ENCODE assay signal across 25 cellular contexts in genomic region chr2:210556355-210556980, GRCh38. TPM values are rescaled to one million over a fixed set of nuclear protein-coding genes. Genes with fewer than 3 reads are reported as not detected.
A peak's percentile ranks its signal among the peaks of the same experiment; 100 is the strongest.
DNase-seq lines count a peak whose midpoint lies in the region; ATAC-seq and TF ChIP-seq lines count a peak whose summit lies in the region.
"Had no signal": no experiment of that assay in that cellular context is flagged by ENCODE, and none has a peak within 500 bp of the region (broad histone marks: within the 10 kb centered on the region; RNA-seq: fewer than 3 reads in every experiment).

Gene CPS1 (plus strand): TSS chr2:210556599. CDS start chr2:210556734, 135 bp downstream.

- no peak within 1 kb of the TSS for H3K4me3 Mint-ChIP-seq in endodermal cell
- H3K4me3 Mint-ChIP-seq in activated T-helper 2 cell treated with anti-CD3 and anti-CD28 coated beads, Interferon-gamma antibody, Interleukin-2, Interleukin-4, amounts not matched to agents 10 μg/mL and 5 μg/mL and 100 μg/mL, durations not matched to agents 14 hours and 24 hours and 36 hours (ENCODE audit: low read depth), result no peak within 1 kb of the TSS
- H3K4me3 Mint-ChIP-seq: CD14-positive monocyte, HFFc6, naive B cell, T-helper 17 cell had no signal

- ATAC-seq in GM18861 (IDR thresholded peaks at IDR 0.05; ENCODE audit: unreplicated experiment) (no peak), GM19455 (IDR thresholded peaks at IDR 0.05; ENCODE audit: unreplicated experiment) (no peak)
- ATAC-seq: GM12878, heart right ventricle, T-helper 17 cell had no signal

- no peak within 1 kb of the TSS for H3K27ac Mint-ChIP-seq in endodermal cell
- H3K27ac Mint-ChIP-seq in activated T-helper 2 cell treated with anti-CD3 and anti-CD28 coated beads, Interferon-gamma antibody, Interleukin-2, Interleukin-4, amounts not matched to agents 10 μg/mL and 5 μg/mL and 100 μg/mL, durations not matched to agents 14 hours and 24 hours and 36 hours, result no peak within 1 kb of the TSS
- H3K27ac Mint-ChIP-seq: CD14-positive monocyte, HFFc6, T-helper 17 cell had no signal

- H3K9me3 Mint-ChIP-seq in endodermal cell, result no peaks in the 10 kb centered on the region
- no peaks in the 10 kb centered on the region for H3K9me3 Mint-ChIP-seq in activated T-helper 2 cell treated with anti-CD3 and anti-CD28 coated beads, Interferon-gamma antibody, Interleukin-2, Interleukin-4, amounts not matched to agents 10 μg/mL and 5 μg/mL and 100 μg/mL, durations not matched to agents 14 hours and 24 hours and 36 hours
- H3K9me3 Mint-ChIP-seq: HFFc6, naive B cell had no signal

- H3K4me3 ChIP-seq in Loucy (ENCODE audit: low read length, poor library complexity, severe bottlenecking) (no peak within 1 kb of the TSS), endodermal cell (ENCODE audit: low read length) (no peak within 1 kb of the TSS)
- H3K4me3 ChIP-seq: GM12878, heart right ventricle, skin epidermis, stomach, upper lobe of left lung had no signal

- H3K27me3 Mint-ChIP-seq in endodermal cell (ENCODE audit: insufficient read depth), result no peaks in the 10 kb centered on the region
- peaks cover 2% of the 10 kb centered on the region for H3K27me3 Mint-ChIP-seq in activated T-helper 2 cell treated with anti-CD3 and anti-CD28 coated beads, Interferon-gamma antibody, Interleukin-2, Interleukin-4, amounts not matched to agents 10 μg/mL and 5 μg/mL and 100 μg/mL, durations not matched to agents 14 hours and 24 hours and 36 hours (ENCODE audit: low read depth)
- H3K27me3 Mint-ChIP-seq: T-helper 17 cell had no signal

- 96 to 100% methylated on average over 1 to 2 of the region's 2 CpGs for WGBS in endodermal cell (ENCODE audit: insufficient coverage in 1 of 2, insufficient read length in 1 of 2), 2 experiments

- no peaks in the 10 kb centered on the region for H4K20me1 ChIP-seq in Loucy (ENCODE audit: insufficient read depth, low read length, poor library complexity, severe bottlenecking)

- no peaks in the 10 kb centered on the region for H3K4me1 ChIP-seq in Loucy (ENCODE audit: insufficient read depth, low read length, poor library complexity, severe bottlenecking)
- no peaks in the 10 kb centered on the region for H3K4me1 ChIP-seq in endodermal cell (ENCODE audit: control insufficient read depth, insufficient read depth, low read length)
- H3K4me1 ChIP-seq: upper lobe of left lung had no signal

- H3K9me2 ChIP-seq in Loucy (replicated peaks; ENCODE audit: low read depth, low read length), result no peaks in the 10 kb centered on the region

- H3K36me3 ChIP-seq in Loucy (ENCODE audit: insufficient read depth, low read length), result no peaks in the 10 kb centered on the region
- no peaks in the 10 kb centered on the region for H3K36me3 ChIP-seq in endodermal cell (ENCODE audit: control insufficient read depth, insufficient read depth, low read length)
- H3K36me3 ChIP-seq: heart right ventricle, stomach, upper lobe of left lung had no signal

- H3K9ac ChIP-seq in Loucy (ENCODE audit: low read depth, low read length, poor library complexity, severe bottlenecking) (no peak within 1 kb of the TSS), endodermal cell (ENCODE audit: extremely low read depth, low read length, poor library complexity, severe bottlenecking) (no peak within 1 kb of the TSS)

- DNase-seq in A172 (ENCODE audit: low spot score) (no peak), endodermal cell (no peak), myocyte (ENCODE audit: low read depth) (no peak), caudate nucleus (lab: John Stamatoyannopoulos, UW) (no peak)
- no peak for DNase-seq in activated T-helper 2 cell treated with anti-CD3 and anti-CD28 coated beads, Interferon-gamma antibody, Interleukin-2, Interleukin-4, amounts not matched to agents 10 μg/mL and 5 μg/mL and 100 μg/mL, durations not matched to agents 14 hours and 24 hours and 36 hours (ENCODE audit: low spot score)
- DNase-seq: amygdala; effector CD4-positive, alpha-beta T cell; heart right ventricle; HFFc6; KG1; naive B cell; NCI-H1092 treated with DMSO at 0.1 percent for 48 hours; NCI-H510A; posterior cingulate gyrus; Right ventricle myocardium superior; stimulated activated CD4-positive, alpha-beta T cell treated with anti-CD3 and anti-CD28 coated beads, Interleukin-4, amount 100 ng/mL, for 1 hour; stomach; T-helper 17 cell; upper lobe of left lung had no signal

- H3F3A ChIP-seq in Loucy (ENCODE audit: low read depth), result no peaks in the 10 kb centered on the region

- H3K27ac ChIP-seq in endodermal cell (ENCODE audit: low read depth, low read length), result no peak within 1 kb of the TSS
- H3K27ac ChIP-seq in caudate nucleus (ENCODE audit: low read depth, low read length), result no peak within 1 kb of the TSS
- H3K27ac ChIP-seq: heart right ventricle, skin epidermis, stomach, upper lobe of left lung had no signal

- peaks cover 3% of the 10 kb centered on the region for H3K4me1 Mint-ChIP-seq in endodermal cell
- H3K4me1 Mint-ChIP-seq in activated T-helper 2 cell treated with anti-CD3 and anti-CD28 coated beads, Interferon-gamma antibody, Interleukin-2, Interleukin-4, amounts not matched to agents 10 μg/mL and 5 μg/mL and 100 μg/mL, durations not matched to agents 14 hours and 24 hours and 36 hours (ENCODE audit: low read depth), result no peaks in the 10 kb centered on the region
- H3K4me1 Mint-ChIP-seq: CD14-positive monocyte, naive B cell, T-helper 17 cell had no signal

- no peak within 1 kb of the TSS for H3K4me2 ChIP-seq in Loucy (ENCODE audit: low read depth, low read length, poor library complexity, severe bottlenecking)

- no peaks in the 10 kb centered on the region for H3K36me3 Mint-ChIP-seq in endodermal cell (ENCODE audit: low read depth)
- H3K36me3 Mint-ChIP-seq in activated T-helper 2 cell treated with anti-CD3 and anti-CD28 coated beads, Interferon-gamma antibody, Interleukin-2, Interleukin-4, amounts not matched to agents 10 μg/mL and 5 μg/mL and 100 μg/mL, durations not matched to agents 14 hours and 24 hours and 36 hours (ENCODE audit: low read depth), result no peaks in the 10 kb centered on the region
- H3K36me3 Mint-ChIP-seq: CD14-positive monocyte, naive B cell had no signal

- H3K79me2 ChIP-seq in Loucy (ENCODE audit: insufficient read depth, low read length), result no peaks in the 10 kb centered on the region

- no peaks in the 10 kb centered on the region for H3K9me3 ChIP-seq in Loucy (ENCODE audit: insufficient read depth, low read depth, low read length)
- H3K9me3 ChIP-seq in endodermal cell (ENCODE audit: control insufficient read depth, low read length), result no peaks in the 10 kb centered on the region
- H3K9me3 ChIP-seq: heart right ventricle, stomach, upper lobe of left lung had no signal

- H3K27me3 ChIP-seq in Loucy (ENCODE audit: insufficient read depth, low read length, poor library complexity, severe bottlenecking) (no peaks in the 10 kb centered on the region), endodermal cell (ENCODE audit: control insufficient read depth, insufficient read depth, low read length, poor library complexity, severe bottlenecking) (no peaks in the 10 kb centered on the region)
- H3K27me3 ChIP-seq: heart right ventricle, stomach, upper lobe of left lung had no signal

- TF ChIP-seq CTCF in Loucy (conservative IDR thresholded peaks at IDR 0.05; ENCODE audit: low read length) (no peak), endodermal cell (conservative IDR thresholded peaks at IDR 0.05) (no peak)

- intact Hi-C loops in activated T-helper 2 cell treated with anti-CD3 and anti-CD28 coated beads, Interferon-gamma antibody, Interleukin-2, Interleukin-4, amounts not matched to agents 10 μg/mL and 5 μg/mL and 100 μg/mL, durations not matched to agents 14 hours and 24 hours and 36 hours (cut with micrococcal nuclease), result no loop called here

- H2AFZ ChIP-seq in Loucy (ENCODE audit: low read length), result peak within 1 kb of the TSS; percentile 38; the same call in 1 of the 2 replicates

RNA-seq across cellular contexts. Expression of gene CPS1, which starts in this region (rescaled TPM):
- 28.8 and 50.7 TPM in 2 replicates for total RNA-seq in A172 (2014; rRNA removed; shearing (Covaris generic))
- 10 to 100 TPM; 12.5 to 31.2 TPM for total RNA-seq in endodermal cell
- polyA plus RNA-seq in endodermal cell (2013, experiment 1 of 2), result 33.4 TPM
- polyA plus RNA-seq in endodermal cell (2013, experiment 2 of 2), result 34.9 TPM
- 27.5 and 33.9 TPM in 2 replicates for total RNA-seq in myocyte
- polyA plus RNA-seq in myocyte (2012), result 7.8 TPM
- 1.2 and 1.4 TPM in 2 replicates for total RNA-seq in activated T-helper 2 cell treated with anti-CD3 and anti-CD28 coated beads, Interferon-gamma antibody, Interleukin-2, Interleukin-4, amounts not matched to agents 10 μg/mL and 5 μg/mL and 100 μg/mL, durations not matched to agents 14 hours and 24 hours and 36 hours
- polyA plus RNA-seq: CD14-positive monocyte had no signal
